In the genomic region with DNA sequence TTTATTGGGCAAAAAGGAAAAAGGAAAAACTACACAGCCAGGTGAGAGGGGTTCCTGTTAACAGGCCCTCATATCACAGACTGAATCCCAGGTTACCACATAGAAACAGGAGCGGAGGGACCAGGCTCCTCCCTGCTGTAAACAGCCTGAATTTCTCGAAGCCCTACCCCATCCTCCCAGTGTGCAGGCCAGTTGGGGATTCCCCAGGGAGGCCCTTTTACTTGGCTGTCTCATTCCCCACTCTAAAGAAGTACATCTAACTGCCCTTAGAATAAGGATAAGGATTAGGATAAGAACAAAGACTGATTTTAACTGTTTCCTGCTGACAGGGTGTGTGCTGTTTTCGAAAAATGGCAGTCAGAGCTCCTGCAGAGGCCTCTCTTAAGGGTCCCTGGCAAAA, we compare ENCODE assay signal across 30 cellular contexts.
"Had no signal": no experiment of that assay in that cellular context is flagged by ENCODE, and none has a peak within 500 bp of the region (broad histone marks: within the 10 kb centered on the region; RNA-seq: fewer than 3 reads in every experiment).

No MANE protein-coding gene starts in this region.

- H3K4me3 Mint-ChIP-seq: dendritic cell treated with granulocyte-macrophage colony-stimulating factor and Interleukin-4, amounts not matched to agents 40 ng/mL and 50 ng/mL, for 4 days; endodermal cell; immature natural killer cell; memory B cell; natural killer cell; stimulated activated memory B cell treated with anti-CD40 and anti-IgM and Interleukin-4, amounts not matched to agents 10 μg/mL and 1 μg/mL and 100 μg/mL, for 72 hours; type B pancreatic cell had no signal

- H3K27me3 Mint-ChIP-seq: dendritic cell treated with granulocyte-macrophage colony-stimulating factor and Interleukin-4, amounts not matched to agents 40 ng/mL and 50 ng/mL, for 4 days; memory B cell; stimulated activated memory B cell treated with anti-CD40 and anti-IgM and Interleukin-4, amounts not matched to agents 10 μg/mL and 1 μg/mL and 100 μg/mL, for 72 hours; type B pancreatic cell had no signal

- H3K27me3 ChIP-seq: gastroesophageal sphincter, heart right ventricle, ovary, sigmoid colon, testis, tibial artery had no signal

- H3K9me3 ChIP-seq: ovary, testis had no signal

- ATAC-seq: esophagus mucosa; foreskin keratinocyte; gastroesophageal sphincter; heart right ventricle; left ventricle myocardium superior; lower lobe of right lung; natural killer cell; psoas muscle; right cardiac atrium; stimulated activated memory B cell treated with anti-CD40 and anti-IgM and Interleukin-4, amounts not matched to agents 10 μg/mL and 1 μg/mL and 100 μg/mL, for 72 hours; stimulated activated naive CD8-positive, alpha-beta T cell treated with anti-CD3 and anti-CD28 coated beads, Interleukin-15, Interleukin-2, amounts not matched to agents 100 U/mL and 50 U/mL, for 24 hours had no signal

- H3K27ac ChIP-seq: epithelial cell of prostate, foreskin keratinocyte, gastroesophageal sphincter, heart right ventricle, lower lobe of right lung, ovary, psoas muscle, sigmoid colon, testis, tibial artery had no signal

- H3K4me3 ChIP-seq: gastroesophageal sphincter, heart right ventricle, lower lobe of right lung, ovary, psoas muscle, sigmoid colon, testis, tibial artery had no signal

- H3K36me3 ChIP-seq: gastroesophageal sphincter, heart right ventricle, lower lobe of right lung, ovary, sigmoid colon, tibial artery had no signal

- H3K36me3 Mint-ChIP-seq: memory B cell; natural killer cell; stimulated activated memory B cell treated with anti-CD40 and anti-IgM and Interleukin-4, amounts not matched to agents 10 μg/mL and 1 μg/mL and 100 μg/mL, for 72 hours; type B pancreatic cell had no signal

- H3K27ac Mint-ChIP-seq: dendritic cell treated with granulocyte-macrophage colony-stimulating factor and Interleukin-4, amounts not matched to agents 40 ng/mL and 50 ng/mL, for 4 days; endodermal cell; immature natural killer cell; memory B cell; natural killer cell; stimulated activated memory B cell treated with anti-CD40 and anti-IgM and Interleukin-4, amounts not matched to agents 10 μg/mL and 1 μg/mL and 100 μg/mL, for 72 hours; type B pancreatic cell had no signal

- H3K4me1 ChIP-seq: foreskin keratinocyte, gastroesophageal sphincter, heart right ventricle, lower lobe of right lung, psoas muscle, sigmoid colon, testis, tibial artery had no signal

- H3K9me3 Mint-ChIP-seq: type B pancreatic cell had no signal

- DNase-seq: effector CD8-positive, alpha-beta T cell; endodermal cell; foreskin keratinocyte; heart right ventricle; hypothalamus; immature natural killer cell; left ventricle myocardium superior; lower lobe of right lung; natural killer cell; occipital lobe; ovary; posterior cingulate gyrus; psoas muscle; right cardiac atrium; sigmoid colon; stimulated activated CD4-positive, alpha-beta T cell treated with anti-CD3 and anti-CD28 coated beads, Interleukin-2, amount 100 ng/mL, for 24 hours; stimulated activated CD4-positive, alpha-beta T cell treated with anti-CD3 and anti-CD28 coated beads, Interleukin-4, amount 100 ng/mL, for 4 hours; stimulated activated naive CD8-positive, alpha-beta T cell treated with anti-CD3 and anti-CD28 coated beads, Interleukin-15, Interleukin-2, amounts not matched to agents 100 U/mL and 50 U/mL, for 24 hours; substantia nigra; testis; tibial artery had no signal

- H3K4me1 Mint-ChIP-seq: endodermal cell; immature natural killer cell; memory B cell; natural killer cell; stimulated activated memory B cell treated with anti-CD40 and anti-IgM and Interleukin-4, amounts not matched to agents 10 μg/mL and 1 μg/mL and 100 μg/mL, for 72 hours had no signal

- FAIRE-seq: colon, keratinocyte had no signal
